Comparison of ENCODE assay signal across 8 cellular contexts in the genomic region with DNA sequence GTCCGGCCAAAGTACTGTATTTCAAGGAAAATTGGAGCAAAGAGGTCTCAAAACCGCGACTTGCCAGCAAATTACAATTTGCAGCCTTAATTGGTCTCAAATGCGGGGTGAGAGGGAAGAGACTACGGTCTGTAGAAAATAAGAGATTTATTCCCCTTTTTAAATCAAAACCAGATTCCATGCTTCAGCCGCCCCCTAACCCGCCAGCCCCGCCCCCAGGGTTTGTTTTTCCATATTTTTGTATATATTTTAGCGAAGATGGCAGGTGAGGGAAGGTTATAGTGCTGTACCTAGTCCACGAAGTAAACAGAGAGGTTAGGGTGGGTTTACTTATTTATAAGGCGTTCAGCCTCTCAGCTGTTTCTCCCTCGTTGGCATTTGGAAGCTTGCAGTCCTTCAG. TPM values are rescaled to one million over a fixed set of nuclear protein-coding genes. Genes with fewer than 3 reads are reported as not detected.
A peak's percentile ranks its signal among the peaks of the same experiment; 100 is the strongest.
DNase-seq lines count a peak whose midpoint lies in the region; ATAC-seq, FAIRE-seq and TF ChIP-seq lines count a peak whose summit lies in the region.

No MANE protein-coding gene starts in this region.

- peak overlapping the region; percentile 76 for H3K9ac ChIP-seq in NT2/D1 (ENCODE audit: insufficient read length, low read depth)

- peak overlapping the region; percentile 94 for H2AFZ ChIP-seq in neuron (ENCODE audit: low read depth, low read length)

- H3K36me3 Mint-ChIP-seq in CD8-positive, alpha-beta T cell = peaks cover 18% of the 10 kb centered on the region
- H3K36me3 Mint-ChIP-seq in effector memory CD8-positive, alpha-beta T cell (ENCODE audit: insufficient read depth) = peaks cover 44% of the 10 kb centered on the region

- CTCF ChIA-PET in CD8-positive, alpha-beta T cell (lab: Charles Lee) = interaction anchor here (2.1 kb wide), 1 partner anchor 39 kb away, joined by 7 read pairs; no protein-coding TSS in a partner anchor

- no peaks in the 10 kb centered on the region for H3K36me3 ChIP-seq in CD8-positive, alpha-beta T cell (ENCODE audit: insufficient read depth, low read length)
- H3K36me3 ChIP-seq in NT2/D1 (ENCODE audit: insufficient read depth, insufficient read length, low read length) (no peaks in the 10 kb centered on the region), neuron (ENCODE audit: insufficient read depth, low read length) (no peaks in the 10 kb centered on the region)

- no peaks in the 10 kb centered on the region for H3K27me3 ChIP-seq in CD8-positive, alpha-beta T cell (ENCODE audit: insufficient read depth, low read length)
- H3K27me3 ChIP-seq in NT2/D1 (ENCODE audit: insufficient read depth, insufficient read length) (peaks cover 68% of the 10 kb centered on the region), neuron (ENCODE audit: insufficient read depth, low read length) (peaks cover 56% of the 10 kb centered on the region)

- no peaks in the 10 kb centered on the region for H3K9me3 ChIP-seq in CD8-positive, alpha-beta T cell (ENCODE audit: low read length)
- H3K9me3 ChIP-seq in NT2/D1 (ENCODE audit: insufficient read depth, low read length) (no peaks in the 10 kb centered on the region), neuron (ENCODE audit: low read length) (no peaks in the 10 kb centered on the region)

- peaks cover 14% of the 10 kb centered on the region for H3K4me1 ChIP-seq in CD8-positive, alpha-beta T cell (ENCODE audit: insufficient read depth, low read length)
- no peaks in the 10 kb centered on the region for H3K4me1 ChIP-seq in NT2/D1 (ENCODE audit: insufficient read depth, insufficient read length)
- peaks cover 25% of the 10 kb centered on the region for H3K4me1 ChIP-seq in neuron (ENCODE audit: insufficient read depth, low read length)

- FAIRE-seq in frontal cortex (lab: Jason Lieb, UNC) = no peak

- no peak for ATAC-seq in CD8-positive, alpha-beta T cell
- no peak for ATAC-seq in effector memory CD8-positive, alpha-beta T cell (replicated peaks)
- ATAC-seq in HG02610 (IDR thresholded peaks at IDR 0.05; ENCODE audit: unreplicated experiment) = no peak

- no peak for TF ChIP-seq CTCF in CD8-positive, alpha-beta T cell (IDR thresholded peaks at IDR 0.05)

- POLR2A ChIA-PET in CD8-positive, alpha-beta T cell (lab: Charles Lee) = interaction anchor here (0.6 to 5.3 kb wide), 7 partner anchors 10 to 60 kb away, joined by 3 to 69 read pairs (median 5); no protein-coding TSS in a partner anchor

- peak overlapping the region; percentile 100 for H3K4me3 Mint-ChIP-seq in CD8-positive, alpha-beta T cell
- H3K4me3 Mint-ChIP-seq in effector memory CD8-positive, alpha-beta T cell = peak overlapping the region; percentile 100

- intact Hi-C loops in CD8-positive, alpha-beta T cell (cut with DNase I, micrococcal nuclease) = loop anchor here (5.0 to 10.0 kb wide), 3 partner anchors 69 to 1547 kb away; a partner anchor contains a TSS

- H3K27me3 Mint-ChIP-seq in CD8-positive, alpha-beta T cell (ENCODE audit: low read depth) = no peaks in the 10 kb centered on the region
- H3K27me3 Mint-ChIP-seq in effector memory CD8-positive, alpha-beta T cell = no peaks in the 10 kb centered on the region

- peaks cover 29% of the 10 kb centered on the region for H3K4me1 Mint-ChIP-seq in CD8-positive, alpha-beta T cell (ENCODE audit: low read depth)
- peaks cover 12 to 17% of the 10 kb centered on the region in 2 donors for H3K4me1 Mint-ChIP-seq in effector memory CD8-positive, alpha-beta T cell (ENCODE audit: low read depth in 2 of 2)

- H3K27ac ChIP-seq in CD8-positive, alpha-beta T cell (ENCODE audit: low read depth, low read length) = peak overlapping the region; percentile 94

- peak overlapping the region; percentile 78 for H3K4me3 ChIP-seq in CD8-positive, alpha-beta T cell (ENCODE audit: low read depth, low read length)
- H3K4me3 ChIP-seq in NT2/D1 (ENCODE audit: insufficient read length, low read depth) = peak overlapping the region; percentile 80
- peak overlapping the region; percentile 58 for H3K4me3 ChIP-seq in neuron (ENCODE audit: low read length)

- H3K27ac Mint-ChIP-seq in CD8-positive, alpha-beta T cell = peak overlapping the region; percentile 100
- peak overlapping the region; percentile 92 to 98 for H3K27ac Mint-ChIP-seq in effector memory CD8-positive, alpha-beta T cell

- no peak for DNase-seq in CD8-positive, alpha-beta T cell
- DNase-seq in NT2/D1 (ENCODE audit: low read depth, low spot score) (no peak), frontal cortex (ENCODE audit: low spot score in 2 of 2) (no peak), GOT3 (lab: John Stamatoyannopoulos, UW) (no peak), GM03348 (ENCODE audit: low spot score) (no peak)
- no peak for DNase-seq in effector memory CD8-positive, alpha-beta T cell

- H3K9me3 Mint-ChIP-seq in CD8-positive, alpha-beta T cell = no peaks in the 10 kb centered on the region
- no peaks in the 10 kb centered on the region for H3K9me3 Mint-ChIP-seq in effector memory CD8-positive, alpha-beta T cell

RNA-seq across cellular contexts. Expression of a gene that starts 1.0 kb away (rescaled TPM):
- total RNA-seq in CD8-positive, alpha-beta T cell = 100 to 1,000 TPM; 198 to 215 TPM
- total RNA-seq in frontal cortex = 227 TPM
